In genomic region chr4:152779513-152780266, GRCh38 we compare ENCODE assay signal across 8 cellular contexts. TPM values are rescaled to one million over a fixed set of nuclear protein-coding genes. Genes with fewer than 3 reads are reported as not detected.
A peak's percentile ranks its signal among the peaks of the same experiment; 100 is the strongest.
DNase-seq lines count a peak whose midpoint lies in the region; ATAC-seq and TF ChIP-seq lines count a peak whose summit lies in the region.

A gene with protein sequence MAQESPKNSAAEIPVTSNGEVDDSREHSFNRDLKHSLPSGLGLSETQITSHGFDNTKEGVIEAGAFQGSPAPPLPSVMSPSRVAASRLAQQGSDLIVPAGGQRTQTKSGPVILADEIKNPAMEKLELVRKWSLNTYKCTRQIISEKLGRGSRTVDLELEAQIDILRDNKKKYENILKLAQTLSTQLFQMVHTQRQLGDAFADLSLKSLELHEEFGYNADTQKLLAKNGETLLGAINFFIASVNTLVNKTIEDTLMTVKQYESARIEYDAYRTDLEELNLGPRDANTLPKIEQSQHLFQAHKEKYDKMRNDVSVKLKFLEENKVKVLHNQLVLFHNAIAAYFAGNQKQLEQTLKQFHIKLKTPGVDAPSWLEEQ (plus strand): TSS chr4:152779954. CDS start chr4:152829634, 49,680 bp downstream.
TIGD4 (minus strand) TSS chr4:152779730; CDS start chr4:152771004, 8,726 bp downstream.

- BruUV-seq in Caco-2 (replicated peaks; lab: Mats Ljungman, UMichigan), result no TSS peak

- peaks cover 5% of the 10 kb centered on the region; the same call in 1 of the 2 replicates for H3K4me1 ChIP-seq in Caco-2
- peaks cover 6% of the 10 kb centered on the region for H3K4me1 ChIP-seq in endodermal cell (ENCODE audit: control insufficient read depth, insufficient read depth, low read length)

- POLR2A ChIA-PET in Caco-2 (lab: Charles Lee), result no interaction called here

- DNase-seq in Caco-2 (peak; percentile 97 to 98), HT1080 (ENCODE audit: low read depth) (peak; percentile 98), NOMO-1 (lab: John Stamatoyannopoulos, UW; ENCODE audit: unreplicated experiment in 2 of 2) (peak; percentile 92 to 96), endodermal cell (peak; percentile 100), mesenteric fat pad (ENCODE audit: low spot score) (peak; percentile 99)
- peak; percentile 98 for DNase-seq in activated CD8-positive, alpha-beta memory T cell treated with anti-CD3 and anti-CD28 coated beads, Interleukin-2, amount 10 ng/mL, durations not matched to agents 7 days and 5 days
- DNase-seq in stimulated activated CD8-positive, alpha-beta memory T cell treated with anti-CD3 and anti-CD28 coated beads, Interleukin-15, amount 100 ng/mL, for 24 hours (ENCODE audit: low read depth), result peak; percentile 84

- TF ChIP-seq CTCF in Caco-2 (IDR thresholded peaks at IDR 0.05; ENCODE audit: insufficient read depth in 1 of 2, low read depth in 1 of 2, low read length in 1 of 2, severe bottlenecking in 1 of 2, unreplicated experiment in 1 of 2), result no peak
- TF ChIP-seq CTCF in endodermal cell (conservative IDR thresholded peaks at IDR 0.05), result peak; percentile 67

- no peaks in the 10 kb centered on the region for H3K27me3 ChIP-seq in Caco-2 (replicated peaks; ENCODE audit: control insufficient read depth, insufficient read depth, low read length)
- no peaks in the 10 kb centered on the region for H3K27me3 ChIP-seq in endodermal cell (ENCODE audit: control insufficient read depth, insufficient read depth, low read length, poor library complexity, severe bottlenecking)

- peak within 1 kb of the TSS; percentile 89 for H3K9ac ChIP-seq in endodermal cell (ENCODE audit: extremely low read depth, low read length, poor library complexity, severe bottlenecking)

- CTCF ChIA-PET in Caco-2 (lab: Charles Lee), result interaction anchor here (0.7 to 1.6 kb wide), 4 partner anchors 22 to 278 kb away, joined by 3 to 6 read pairs (median 3); partner anchors contain the start of gene FHDC1
- CTCF ChIA-PET in activated CD8-positive, alpha-beta memory T cell treated with anti-CD3 and anti-CD28 coated beads, Interleukin-2, amount 10 ng/mL, durations not matched to agents 7 days and 5 days (lab: Charles Lee), result interaction anchor here (0.8 to 2.5 kb wide), 19 partner anchors 8 to 1680 kb away, joined by 3 to 9 read pairs (median 3); partner anchors contain the start of genes RPS3A and TMEM154

- H3K4me3 ChIP-seq in Caco-2 (ENCODE audit: low read depth, low read length) (peak within 1 kb of the TSS; percentile 86), endodermal cell (ENCODE audit: low read length) (peak within 1 kb of the TSS; percentile 97)

- H3K9me3 Mint-ChIP-seq in Caco-2 (ENCODE audit: unreplicated experiment) (no peaks in the 10 kb centered on the region), endodermal cell (no peaks in the 10 kb centered on the region)
- H3K9me3 Mint-ChIP-seq in activated CD8-positive, alpha-beta memory T cell treated with anti-CD3 and anti-CD28 coated beads, Interleukin-2, amount 10 ng/mL, durations not matched to agents 7 days and 5 days (ENCODE audit: low read depth), result no peaks in the 10 kb centered on the region

- H3K9me3 ChIP-seq in Caco-2, result no peaks in the 10 kb centered on the region
- H3K9me3 ChIP-seq in endodermal cell (ENCODE audit: control insufficient read depth, low read length), result no peaks in the 10 kb centered on the region

- peak; percentile 87 for ATAC-seq in GM21360 (IDR thresholded peaks at IDR 0.05; ENCODE audit: unreplicated experiment)
- peak; percentile 90 for ATAC-seq in activated CD8-positive, alpha-beta memory T cell treated with anti-CD3 and anti-CD28 coated beads, Interleukin-2, amount 10 ng/mL, durations not matched to agents 7 days and 5 days

- H3K27ac Mint-ChIP-seq in Caco-2 (ENCODE audit: unreplicated experiment) (peak within 1 kb of the TSS; percentile 94), endodermal cell (peak within 1 kb of the TSS; percentile 100)
- H3K27ac Mint-ChIP-seq in activated CD8-positive, alpha-beta memory T cell treated with anti-CD3 and anti-CD28 coated beads, Interleukin-2, amount 10 ng/mL, durations not matched to agents 7 days and 5 days, result peak within 1 kb of the TSS; percentile 91

- WGBS in endodermal cell (ENCODE audit: insufficient coverage in 1 of 2, insufficient read length in 1 of 2), 2 experiments, result 0% methylated on average over 6 to 55 of the region's 55 CpGs

- H3K27me3 Mint-ChIP-seq in Caco-2 (ENCODE audit: insufficient read depth, unreplicated experiment), result no peaks in the 10 kb centered on the region
- H3K27me3 Mint-ChIP-seq in activated CD8-positive, alpha-beta memory T cell treated with anti-CD3 and anti-CD28 coated beads, Interleukin-2, amount 10 ng/mL, durations not matched to agents 7 days and 5 days, result peaks cover 7% of the 10 kb centered on the region
- no peaks in the 10 kb centered on the region for H3K27me3 Mint-ChIP-seq in endodermal cell (ENCODE audit: insufficient read depth)

- H3K4me3 Mint-ChIP-seq in Caco-2 (ENCODE audit: unreplicated experiment) (peak within 1 kb of the TSS; percentile 93), endodermal cell (peak within 1 kb of the TSS; percentile 99)
- peak within 1 kb of the TSS; percentile 95 for H3K4me3 Mint-ChIP-seq in activated CD8-positive, alpha-beta memory T cell treated with anti-CD3 and anti-CD28 coated beads, Interleukin-2, amount 10 ng/mL, durations not matched to agents 7 days and 5 days

- peak within 1 kb of the TSS; percentile 88 for H3K27ac ChIP-seq in endodermal cell (ENCODE audit: low read depth, low read length)

- H3K36me3 ChIP-seq in Caco-2 (ENCODE audit: control insufficient read depth, insufficient read depth, low read length), result no peaks in the 10 kb centered on the region
- H3K36me3 ChIP-seq in endodermal cell (ENCODE audit: control insufficient read depth, insufficient read depth, low read length), result no peaks in the 10 kb centered on the region

- peaks cover 9% of the 10 kb centered on the region for H3K36me3 Mint-ChIP-seq in Caco-2 (ENCODE audit: insufficient read depth, unreplicated experiment)
- peaks cover 7% of the 10 kb centered on the region for H3K36me3 Mint-ChIP-seq in activated CD8-positive, alpha-beta memory T cell treated with anti-CD3 and anti-CD28 coated beads, Interleukin-2, amount 10 ng/mL, durations not matched to agents 7 days and 5 days
- peaks cover 3% of the 10 kb centered on the region for H3K36me3 Mint-ChIP-seq in endodermal cell (ENCODE audit: low read depth)

- H3K4me1 Mint-ChIP-seq in Caco-2 (ENCODE audit: low read depth, unreplicated experiment) (no peaks in the 10 kb centered on the region), endodermal cell (peaks cover 36% of the 10 kb centered on the region)
- peaks cover 41% of the 10 kb centered on the region for H3K4me1 Mint-ChIP-seq in activated CD8-positive, alpha-beta memory T cell treated with anti-CD3 and anti-CD28 coated beads, Interleukin-2, amount 10 ng/mL, durations not matched to agents 7 days and 5 days

- intact Hi-C loops in Caco-2 (cut with micrococcal nuclease; ENCODE audit: unreplicated experiment), result loop anchor here (1.0 kb wide), 1 partner anchor 349 kb away; no protein-coding TSS in a partner anchor

RNA-seq across cellular contexts. Expression of the first gene that starts in this region (rescaled TPM):
- 26.9 and 31.9 TPM in 2 replicates for total RNA-seq in Caco-2 (2022)
- total RNA-seq in HT1080 (2014; rRNA removed; shearing (Covaris generic)), result 39.7 and 44.0 TPM in 2 replicates
- polyA plus RNA-seq in HT1080 (2015; cell fraction: cytosol; rRNA removed), result 36.4 and 39.5 TPM in 2 replicates
- 54.1 and 55.1 TPM in 2 replicates for polyA plus RNA-seq in HT1080 (2015; cell fraction: nucleus; rRNA removed)
- 10 to 100 TPM; 20.1 to 25.0 TPM for total RNA-seq in activated CD8-positive, alpha-beta memory T cell treated with anti-CD3 and anti-CD28 coated beads, Interleukin-2, amount 10 ng/mL, durations not matched to agents 7 days and 5 days
- total RNA-seq in endodermal cell, result 10 to 100 TPM; 34.3 to 39.4 TPM
- 33.2 TPM for polyA plus RNA-seq in endodermal cell (2013, experiment 1 of 2)
- polyA plus RNA-seq in endodermal cell (2013, experiment 2 of 2), result 28.5 TPM
- 30.1 TPM for total RNA-seq in mesenteric fat pad

RNA-seq across cellular contexts. Expression of gene TIGD4, which starts in this region (rescaled TPM):
- total RNA-seq in Caco-2 (2022), result 0.95 and 1.0 TPM in 2 replicates
- 0.03 and 0.35 TPM in 2 replicates for total RNA-seq in HT1080 (2014; rRNA removed; shearing (Covaris generic))
- 0.07 and 0.28 TPM in 2 replicates for polyA plus RNA-seq in HT1080 (2015; cell fraction: cytosol; rRNA removed)
- polyA plus RNA-seq in HT1080 (2015; cell fraction: nucleus; rRNA removed), result 0.19 and 0.28 TPM in 2 replicates
- under 1 TPM; 0.40 to 0.53 TPM for total RNA-seq in activated CD8-positive, alpha-beta memory T cell treated with anti-CD3 and anti-CD28 coated beads, Interleukin-2, amount 10 ng/mL, durations not matched to agents 7 days and 5 days
- total RNA-seq in endodermal cell, result 1 to 10 TPM; 2.1 to 2.9 TPM
- 3.0 TPM for polyA plus RNA-seq in endodermal cell (2013, experiment 1 of 2)
- polyA plus RNA-seq in endodermal cell (2013, experiment 2 of 2), result 2.3 TPM
- total RNA-seq in mesenteric fat pad, result not detected

Comparison
In these comparisons a context has a peak if more than half of its experiments do, and no peak if none do; other contexts are left out.
1. Peak in every context shown above with its lines: DNase-seq, ATAC-seq, H3K4me3 ChIP-seq and H3K27ac ChIP-seq.